8 cellular contexts compared by ENCODE assay signal in genomic region chr13:113187263-113187669, GRCh38. TPM values are rescaled to one million over a fixed set of nuclear protein-coding genes. Genes with fewer than 3 reads are reported as not detected.
DNase-seq lines count a peak whose midpoint lies in the region; ATAC-seq and TF ChIP-seq lines count a peak whose summit lies in the region.

No MANE protein-coding gene starts in this region.

- intact Hi-C loops in colonic mucosa (cut with DNase I) (no loop called here), lower lobe of right lung (cut with DNase I) (no loop called here)

- peak; percentile 100 for DNase-seq in HCEC 1CT
- peak; percentile 97 for DNase-seq in SW480 (ENCODE audit: low spot score)
- DNase-seq in colonic mucosa: peak; percentile 50
- no peak for DNase-seq in lower lobe of right lung
- DNase-seq in stimulated activated CD8-positive, alpha-beta memory T cell treated with anti-CD3 and anti-CD28 coated beads, Interleukin-7, amount 100 ng/mL, for 4 hours (ENCODE audit: low read depth in 2 of 2): peak; percentile 46 to 57
- no peak for DNase-seq in GF-D8 (lab: John Stamatoyannopoulos, UW)

- H3K4me1 ChIP-seq in colonic mucosa (no peaks in the 10 kb centered on the region), lower lobe of right lung (no peaks in the 10 kb centered on the region)

- ATAC-seq in lower lobe of right lung (peak; percentile 64 to 85), HG03439 (IDR thresholded peaks at IDR 0.05; ENCODE audit: unreplicated experiment) (no peak), HG03520 (IDR thresholded peaks at IDR 0.05; ENCODE audit: unreplicated experiment) (no peak)

- no peak overlapping the region for H3K4me3 ChIP-seq in colonic mucosa
- no peak overlapping the region for H3K4me3 ChIP-seq in lower lobe of right lung

- peak overlapping the region in 1 of 2 donors; percentile 3 for H3K9ac ChIP-seq in colonic mucosa (ENCODE audit: low read depth in 2 of 2, low read length in 2 of 2)

- H3K9me3 ChIP-seq in colonic mucosa (no peaks in the 10 kb centered on the region), lower lobe of right lung (no peaks in the 10 kb centered on the region)

- no peak for TF ChIP-seq CTCF in colonic mucosa (IDR thresholded peaks at IDR 0.05)
- no peak for TF ChIP-seq CTCF in lower lobe of right lung (IDR thresholded peaks at IDR 0.05)

- no peak overlapping the region for H3K27ac ChIP-seq in colonic mucosa
- peak overlapping the region; percentile 50 for H3K27ac ChIP-seq in lower lobe of right lung

- H3K36me3 ChIP-seq in colonic mucosa (peaks cover 7% of the 10 kb centered on the region), lower lobe of right lung (peaks cover 73% of the 10 kb centered on the region)

- H3K27me3 ChIP-seq in colonic mucosa (no peaks in the 10 kb centered on the region), lower lobe of right lung (ENCODE audit: low read depth) (no peaks in the 10 kb centered on the region)

RNA-seq across cellular contexts. Expression of gene PCID2, which starts 21.2 kb away (rescaled TPM):
- total RNA-seq in colonic mucosa (10 to 100 TPM; 23.4 to 40.2 TPM), lower lobe of right lung (35.1 TPM)

RNA-seq across cellular contexts. Expression of gene CUL4A, which starts 22.1 kb away (rescaled TPM):
- total RNA-seq in colonic mucosa (10 to 100 TPM; 54.6 to 62.6 TPM), lower lobe of right lung (60.1 TPM)

RNA-seq across cellular contexts. Expression of gene PROZ, which starts 28.8 kb away (rescaled TPM):
- not detected for total RNA-seq in colonic mucosa
- total RNA-seq in lower lobe of right lung: not detected

Comparison
In these comparisons a context has a peak if more than half of its experiments do, and no peak if none do; other contexts are left out.
1. DNase-seq: peak in HCEC 1CT (single experiment), SW480 (single experiment), colonic mucosa (single experiment) and stimulated activated CD8-positive, alpha-beta memory T cell treated with anti-CD3 and anti-CD28 coated beads, Interleukin-7, amount 100 ng/mL, for 4 hours (2 of 2); none in lower lobe of right lung (single experiment) and GF-D8 (single experiment).
2. ATAC-seq: peak in lower lobe of right lung (2 of 2); none in HG03439 (single experiment) and HG03520 (single experiment).